ENCODE assay signal across 9 cellular contexts in genomic region chr1:26863677-26864060, GRCh38. TPM values are rescaled to one million over a fixed set of nuclear protein-coding genes. Genes with fewer than 3 reads are reported as not detected.
DNase-seq lines count a peak whose midpoint lies in the region; ATAC-seq and TF ChIP-seq lines count a peak whose summit lies in the region.
"Had no signal": no experiment of that assay in that cellular context is flagged by ENCODE, and none has a peak within 500 bp of the region (broad histone marks: within the 10 kb centered on the region; RNA-seq: fewer than 3 reads in every experiment).

No MANE protein-coding gene starts in this region.

- ATAC-seq in SK-N-SH treated with all-trans-retinoic acid at 6 μM for 48 hours (no peak), HG02981 (IDR thresholded peaks at IDR 0.05; ENCODE audit: unreplicated experiment) (no peak), HG03159 (IDR thresholded peaks at IDR 0.05; ENCODE audit: unreplicated experiment) (no peak)

- no peaks in the 10 kb centered on the region for H3K36me3 ChIP-seq in SK-N-SH (replicated peaks in 1 of 2; ENCODE audit: control insufficient read depth in 1 of 2, insufficient read depth in 2 of 2, low read length in 1 of 2)
- no peaks in the 10 kb centered on the region for H3K36me3 ChIP-seq in kidney epithelial cell (ENCODE audit: control insufficient read depth, insufficient read depth, low read length)
- H3K36me3 ChIP-seq in stomach = no peaks in the 10 kb centered on the region

- no peaks in the 10 kb centered on the region for H3K79me2 ChIP-seq in SK-N-SH (ENCODE audit: insufficient read depth)

- H3K9me3 ChIP-seq in SK-N-SH = no peaks in the 10 kb centered on the region
- no peaks in the 10 kb centered on the region for H3K9me3 ChIP-seq in stomach
- H3K9me3 ChIP-seq: neutrophil had no signal

- TF ChIP-seq EP300 in SK-N-SH (IDR thresholded peaks at IDR 0.05; ENCODE audit: borderline replicate concordance in 1 of 2, low read depth in 1 of 2, low read length in 1 of 2) = no peak
- no peak for TF ChIP-seq EP300 in stomach (IDR thresholded peaks at IDR 0.05)

- no peak for DNase-seq in SK-N-SH
- DNase-seq in kidney epithelial cell (ENCODE audit: low read depth) = no peak
- DNase-seq in stomach = no peak
- no peak for DNase-seq in NCI-H128 (lab: John Stamatoyannopoulos, UW; ENCODE audit: unreplicated experiment)

- no peaks in the 10 kb centered on the region for H3K9me2 ChIP-seq in SK-N-SH

- H3K27ac ChIP-seq in SK-N-SH (ENCODE audit: low read depth in 2 of 2, low read length in 1 of 2) (no peak overlapping the region), VCaP (peak overlapping the region; percentile 97), stomach (peak overlapping the region; percentile 88 to 99 (median 96))
- H3K27ac ChIP-seq: neutrophil had no signal

- H3K4me3 ChIP-seq in SK-N-SH (ENCODE audit: low read depth in 2 of 2, low read length in 1 of 2) (no peak overlapping the region), kidney epithelial cell (ENCODE audit: low read depth, low read length) (peak overlapping the region; percentile 77), stomach (peak overlapping the region; percentile 58 to 65 (median 61))

- CTCF ChIA-PET in SK-N-SH (lab: Yijun Ruan, JAX) = interaction anchor here (0.6 to 1.2 kb wide), 4 partner anchors 14 to 276 kb away, joined by 3 to 4 read pairs (median 4); no protein-coding TSS in a partner anchor

- TF ChIP-seq CTCF in SK-N-SH (IDR thresholded peaks at IDR 0.05) (no peak), VCaP (conservative IDR thresholded peaks at IDR 0.05) (no peak), kidney epithelial cell (IDR thresholded peaks at IDR 0.05; ENCODE audit: insufficient read depth, low read length, poor library complexity, severe bottlenecking) (no peak), stomach (IDR thresholded peaks at IDR 0.05) (no peak)

- TF ChIP-seq RAD21 in SK-N-SH (IDR thresholded peaks at IDR 0.05; ENCODE audit: low read length) = no peak

- POLR2A ChIA-PET in SK-N-SH (lab: Yijun Ruan, JAX) = no interaction called here

- H3K4me2 ChIP-seq in SK-N-SH = peak overlapping the region; percentile 98; the same call in 1 of the 2 replicates

- H3K27me3 ChIP-seq in SK-N-SH (ENCODE audit: insufficient read depth) (no peaks in the 10 kb centered on the region), kidney epithelial cell (ENCODE audit: control insufficient read depth, insufficient read depth, low read length) (no peaks in the 10 kb centered on the region), stomach (no peaks in the 10 kb centered on the region)

- no peaks in the 10 kb centered on the region for H4K20me1 ChIP-seq in SK-N-SH (ENCODE audit: insufficient read depth)

- H3K9ac ChIP-seq in SK-N-SH = no peak overlapping the region

- no peak overlapping the region for H2AFZ ChIP-seq in SK-N-SH (ENCODE audit: low read depth)

- 95% methylated on average over 10 of the region's 20 CpGs for WGBS in SK-N-SH (ENCODE audit: low lambda C conversion rate)
- WGBS in stomach, 5 donors = 23 to 57% (median 45%) methylated on average over 11 to 20 of the region's 20 CpGs

- peaks cover 6 to 7% of the 10 kb centered on the region in 2 experiments; a peak in 2 of 4 replicates for H3K4me1 ChIP-seq in SK-N-SH (ENCODE audit: control insufficient read depth in 1 of 2, insufficient read depth in 2 of 2, low read depth in 1 of 2, low read length in 1 of 2)
- peaks cover 16 to 36% (median 26%) of the 10 kb centered on the region in 4 donors for H3K4me1 ChIP-seq in stomach

- intact Hi-C loops in stomach (cut with DNase I; ENCODE audit: low total_unique reads) = no loop called here

- H3F3A ChIP-seq in SK-N-SH (replicated peaks; ENCODE audit: insufficient read depth) = peaks cover 16% of the 10 kb centered on the region

- TF ChIP-seq POLR2A in stomach (IDR thresholded peaks at IDR 0.05) = no peak

TF ChIP-seq in SK-N-SH, 30 proteins besides CTCF, POLR2A, EP300 and RAD21 (continues in another document):
- TF ChIP-seq JUND (IDR thresholded peaks at IDR 0.05) (no peak), TEAD4 (IDR thresholded peaks at IDR 0.05; ENCODE audit: borderline replicate concordance, insufficient read depth) (no peak), GATA2 (CRISPR knock-in tag; IDR thresholded peaks at IDR 0.05) (no peak), RCOR1 (IDR thresholded peaks at IDR 0.05; ENCODE audit: low read length) (no peak), EZH2phosphoT487 (IDR thresholded peaks at IDR 0.05; ENCODE audit: borderline replicate concordance, low read depth) (no peak), SIN3A (IDR thresholded peaks at IDR 0.05; ENCODE audit: borderline replicate concordance, low read depth, low read length) (no peak), MAX (IDR thresholded peaks at IDR 0.05; ENCODE audit: low read depth) (no peak), ELF1 (IDR thresholded peaks at IDR 0.05) (no peak)

TF ChIP-seq in SK-N-SH treated with all-trans-retinoic acid at 6 μM for 48 hours, 23 proteins besides CTCF, POLR2A, EP300 and RAD21 (continues in another document):
- no peak for TF ChIP-seq ZC3H10 (CRISPR knock-in tag; IDR thresholded peaks at IDR 0.05)
- TF ChIP-seq ZNF8 (CRISPR knock-in tag; IDR thresholded peaks at IDR 0.05) = no peak
- TF ChIP-seq PPARA (CRISPR knock-in tag; IDR thresholded peaks at IDR 0.05; ENCODE audit: borderline replicate concordance) = no peak
- TF ChIP-seq OSR1 (CRISPR knock-in tag; IDR thresholded peaks at IDR 0.05) = no peak
- no peak for TF ChIP-seq ZNF70 (CRISPR knock-in tag; IDR thresholded peaks at IDR 0.05)
- TF ChIP-seq ZFP30 (CRISPR knock-in tag; IDR thresholded peaks at IDR 0.05) = no peak
- no peak for TF ChIP-seq ISL1 (CRISPR knock-in tag; IDR thresholded peaks at IDR 0.05)
- no peak for TF ChIP-seq CREB5 (CRISPR knock-in tag; IDR thresholded peaks at IDR 0.05; ENCODE audit: low read depth)
- TF ChIP-seq TCF4 (CRISPR knock-in tag; IDR thresholded peaks at IDR 0.05; ENCODE audit: borderline replicate concordance) = no peak
- no peak for TF ChIP-seq ESRRG (CRISPR knock-in tag; IDR thresholded peaks at IDR 0.05)

RNA-seq across cellular contexts. Expression of gene SFN, which starts 0.7 kb away (rescaled TPM):
- polyA plus RNA-seq in SK-N-SH (2012; rRNA removed) = 0.18 and 0.23 TPM in 2 replicates
- 0.03 and 0.06 TPM in 2 replicates for polyA plus RNA-seq in SK-N-SH (2012; cell fraction: cytosol; rRNA removed)
- polyA plus RNA-seq in SK-N-SH (2012; cell fraction: nucleus; rRNA removed) = 1.1 and 1.3 TPM in 2 replicates
- total RNA-seq in kidney epithelial cell = 85.8 and 89.0 TPM in 2 replicates
- 100 to 1,000 TPM in 1 of 5 donors, 10 to 100 TPM in 4; 17.4 to 109 (median 78.1) TPM for total RNA-seq in stomach
- 100 to 1,000 TPM in 2 of 3 donors, 10 to 100 TPM in 1; 77.6 to 410 (median 146) TPM for polyA plus RNA-seq in stomach

RNA-seq across cellular contexts. Expression of gene GPN2, which starts 26.4 kb away (rescaled TPM):
- polyA plus RNA-seq in SK-N-SH (2012; rRNA removed) = 20.6 and 24.0 TPM in 2 replicates
- polyA plus RNA-seq in SK-N-SH (2012; cell fraction: cytosol; rRNA removed) = 12.4 and 12.8 TPM in 2 replicates
- 52.1 and 56.1 TPM in 2 replicates for polyA plus RNA-seq in SK-N-SH (2012; cell fraction: nucleus; rRNA removed)
- total RNA-seq in kidney epithelial cell = 9.5 and 11.0 TPM in 2 replicates
- 10 to 100 TPM in 2 of 5 donors, 1 to 10 TPM in 3; 5.4 to 66.3 (median 9.9) TPM for total RNA-seq in stomach
- 10 to 100 TPM; 11.2 to 20.6 (median 15.6) TPM for polyA plus RNA-seq in stomach

RNA-seq across cellular contexts. Expression of gene GPATCH3, which starts 36.6 kb away (rescaled TPM):
- polyA plus RNA-seq in SK-N-SH (2012; rRNA removed) (9.1 and 11.1 TPM in 2 replicates), stomach (10 to 100 TPM; 13.5 to 21.8 (median 18.3) TPM)
- 6.8 and 7.1 TPM in 2 replicates for polyA plus RNA-seq in SK-N-SH (2012; cell fraction: cytosol; rRNA removed)
- 19.0 and 21.5 TPM in 2 replicates for polyA plus RNA-seq in SK-N-SH (2012; cell fraction: nucleus; rRNA removed)
- total RNA-seq in kidney epithelial cell (12.1 and 16.2 TPM in 2 replicates), stomach (10 to 100 TPM in 3 of 5 donors, 1 to 10 TPM in 2; 3.1 to 42.0 (median 10.3) TPM)

RNA-seq across cellular contexts. Expression of gene ZDHHC18, which starts 37.2 kb away (rescaled TPM):
- polyA plus RNA-seq in SK-N-SH (2012; rRNA removed) (33.0 and 35.3 TPM in 2 replicates), stomach (1 to 10 TPM; 6.3 to 9.0 (median 6.7) TPM)
- 16.3 and 25.5 TPM in 2 replicates for polyA plus RNA-seq in SK-N-SH (2012; cell fraction: cytosol; rRNA removed)
- polyA plus RNA-seq in SK-N-SH (2012; cell fraction: nucleus; rRNA removed) = 54.3 and 58.6 TPM in 2 replicates
- total RNA-seq in kidney epithelial cell (24.2 and 27.0 TPM in 2 replicates), stomach (10 to 100 TPM in 3 of 5 donors, 1 to 10 TPM in 2; 5.2 to 81.7 (median 13.3) TPM)

RNA-seq across cellular contexts. Expression of gene NR0B2, which starts 50.1 kb away (rescaled TPM):
- polyA plus RNA-seq in SK-N-SH (2012; rRNA removed) (not detected in 2 replicates), stomach (10 to 100 TPM; 10.7 to 63.3 (median 39.1) TPM)
- polyA plus RNA-seq in SK-N-SH (2012; cell fraction: cytosol; rRNA removed) = 0.03 TPM in 1 of 2 replicates, not detected in the other
- 0.06 and 0.09 TPM in 2 replicates for polyA plus RNA-seq in SK-N-SH (2012; cell fraction: nucleus; rRNA removed)
- total RNA-seq in kidney epithelial cell (not detected in 2 replicates), stomach (10 to 100 TPM in 2 of 5 donors, 1 to 10 TPM in 1, not detected in 2; 8.3 to 31.2 (median 21.7) TPM)

Comparison
In these comparisons a context has a peak if more than half of its experiments do, and no peak if none do; other contexts are left out.
1. H3K27ac ChIP-seq: peak in VCaP (single experiment) and stomach (5 of 5); none in SK-N-SH (0 of 2).
2. H3K4me3 ChIP-seq: peak in kidney epithelial cell (single experiment) and stomach (4 of 4); none in SK-N-SH (0 of 2).